In genomic region chr10:73358331-73359279, GRCh38 we compare ENCODE assay signal across 8 cellular contexts. TPM values are rescaled to one million over a fixed set of nuclear protein-coding genes. Genes with fewer than 3 reads are reported as not detected.
DNase-seq lines count a peak whose midpoint lies in the region; ATAC-seq lines count a peak whose summit lies in the region.

CFAP70 (minus strand) TSS chr10:73358864; CDS start chr10:73354796, 4,068 bp downstream.

- peak within 1 kb of the TSS; percentile 99 for H3K27ac Mint-ChIP-seq in activated T-helper 17 cell treated with anti-CD3 and anti-CD28 coated beads, Interleukin-2, amount 50 U/mL, for 72 hours
- peak within 1 kb of the TSS; percentile 92 to 99 (median 97) for H3K27ac Mint-ChIP-seq in naive thymus-derived CD4-positive, alpha-beta T cell
- peak within 1 kb of the TSS; percentile 98 for H3K27ac Mint-ChIP-seq in stimulated activated effector memory CD8-positive, alpha-beta T cell treated with anti-CD3 and anti-CD28 coated beads, Interleukin-12 subunit alpha, Interleukin-12 subunit beta, amount 100 ng/mL, for 72 hours

- CTCF ChIA-PET in naive thymus-derived CD4-positive, alpha-beta T cell (lab: Charles Lee), result interaction anchor here (0.6 kb wide), 1 partner anchor 1173 kb away, joined by 3 read pairs; no protein-coding TSS in a partner anchor

- H3K36me3 ChIP-seq in naive thymus-derived CD4-positive, alpha-beta T cell (ENCODE audit: control insufficient read depth in 2 of 3, insufficient read depth in 3 of 3, low read length in 3 of 3), result peaks cover 0 to 4% (median 0%) of the 10 kb centered on the region in 3 experiments

- peak within 1 kb of the TSS; percentile 70 for H3K4me3 ChIP-seq in naive thymus-derived CD4-positive, alpha-beta T cell (ENCODE audit: low read length)

- POLR2A ChIA-PET in naive thymus-derived CD4-positive, alpha-beta T cell (lab: Charles Lee), result interaction anchor here (0.9 to 2.3 kb wide), 6 partner anchors 55 to 137 kb away, joined by 3 to 13 read pairs (median 8); partner anchors contain the start of genes ANXA7, DNAJC9, MRPS16 and PPP3CB

- H3K27me3 Mint-ChIP-seq in activated T-helper 17 cell treated with anti-CD3 and anti-CD28 coated beads, Interleukin-2, amount 50 U/mL, for 72 hours, result no peaks in the 10 kb centered on the region
- peaks cover 0 to 23% (median 0%) of the 10 kb centered on the region in 5 donors for H3K27me3 Mint-ChIP-seq in naive thymus-derived CD4-positive, alpha-beta T cell

- DNase-seq in DMS79 treated with DMSO at 0.1 percent for 48 hours (lab: John Stamatoyannopoulos, UW), result peak; percentile 86
- DNase-seq in Kasumi-1 (lab: John Stamatoyannopoulos, UW), result peak; percentile 97 to 99
- peak; percentile 91 for DNase-seq in RPMI7951 (ENCODE audit: low read depth)
- DNase-seq in fibroblast of peridontal ligament (ENCODE audit: extremely low read depth), result peak; percentile 97
- DNase-seq in naive thymus-derived CD4-positive, alpha-beta T cell, result peak; percentile 79 to 97 (median 95)
- peak; percentile 84 to 92 for DNase-seq in stimulated activated effector memory CD8-positive, alpha-beta T cell treated with anti-CD3 and anti-CD28 coated beads, Interleukin-12 subunit alpha, Interleukin-12 subunit beta, amount 100 ng/mL, for 72 hours (ENCODE audit: low spot score in 2 of 2)

- ATAC-seq in GM21825 (IDR thresholded peaks at IDR 0.05; ENCODE audit: unreplicated experiment), result peak; percentile 89
- ATAC-seq in activated T-helper 17 cell treated with anti-CD3 and anti-CD28 coated beads, Interleukin-2, amount 50 U/mL, for 72 hours (replicated peaks), result peak; percentile 97
- peak; percentile 97 for ATAC-seq in naive thymus-derived CD4-positive, alpha-beta T cell
- peak; percentile 98 for ATAC-seq in stimulated activated effector memory CD8-positive, alpha-beta T cell treated with anti-CD3 and anti-CD28 coated beads, Interleukin-12 subunit alpha, Interleukin-12 subunit beta, amount 100 ng/mL, for 72 hours

- peak within 1 kb of the TSS; percentile 85 for H3K27ac ChIP-seq in naive thymus-derived CD4-positive, alpha-beta T cell (ENCODE audit: low read depth, low read length)

- no peaks in the 10 kb centered on the region for H3K36me3 Mint-ChIP-seq in activated T-helper 17 cell treated with anti-CD3 and anti-CD28 coated beads, Interleukin-2, amount 50 U/mL, for 72 hours (ENCODE audit: low read depth)
- peaks cover 0 to 10% (median 7%) of the 10 kb centered on the region in 5 donors for H3K36me3 Mint-ChIP-seq in naive thymus-derived CD4-positive, alpha-beta T cell
- peaks cover 12% of the 10 kb centered on the region for H3K36me3 Mint-ChIP-seq in stimulated activated effector memory CD8-positive, alpha-beta T cell treated with anti-CD3 and anti-CD28 coated beads, Interleukin-12 subunit alpha, Interleukin-12 subunit beta, amount 100 ng/mL, for 72 hours

- peak within 1 kb of the TSS; percentile 97 for H3K4me3 Mint-ChIP-seq in activated T-helper 17 cell treated with anti-CD3 and anti-CD28 coated beads, Interleukin-2, amount 50 U/mL, for 72 hours
- peak within 1 kb of the TSS; percentile 91 to 99 (median 94) for H3K4me3 Mint-ChIP-seq in naive thymus-derived CD4-positive, alpha-beta T cell
- H3K4me3 Mint-ChIP-seq in stimulated activated effector memory CD8-positive, alpha-beta T cell treated with anti-CD3 and anti-CD28 coated beads, Interleukin-12 subunit alpha, Interleukin-12 subunit beta, amount 100 ng/mL, for 72 hours, result peak within 1 kb of the TSS; percentile 96

- no peaks in the 10 kb centered on the region for H3K9me3 ChIP-seq in naive thymus-derived CD4-positive, alpha-beta T cell (ENCODE audit: control insufficient read depth in 2 of 3, low read length in 3 of 3)

- no peaks in the 10 kb centered on the region for H3K9me3 Mint-ChIP-seq in activated T-helper 17 cell treated with anti-CD3 and anti-CD28 coated beads, Interleukin-2, amount 50 U/mL, for 72 hours
- peaks cover 0 to 2% (median 0%) of the 10 kb centered on the region in 11 donors for H3K9me3 Mint-ChIP-seq in naive thymus-derived CD4-positive, alpha-beta T cell
- no peaks in the 10 kb centered on the region for H3K9me3 Mint-ChIP-seq in stimulated activated effector memory CD8-positive, alpha-beta T cell treated with anti-CD3 and anti-CD28 coated beads, Interleukin-12 subunit alpha, Interleukin-12 subunit beta, amount 100 ng/mL, for 72 hours

- peaks cover 4 to 5% of the 10 kb centered on the region in 2 donors for H3K4me1 ChIP-seq in naive thymus-derived CD4-positive, alpha-beta T cell (ENCODE audit: control insufficient read depth in 2 of 2, insufficient read depth in 2 of 2, low read length in 2 of 2)

- intact Hi-C loops in naive thymus-derived CD4-positive, alpha-beta T cell (cut with micrococcal nuclease), result loop anchor here (1.0 to 5.0 kb wide), 11 partner anchors 56 to 1754 kb away; partner anchors contain the start of genes ANXA7 (in 2 of the 2), MRPS16 (in 2 of the 2), DNAJC9 (in 1 of the 2) and P4HA1 (in 1 of the 2)

- H3K4me1 Mint-ChIP-seq in activated T-helper 17 cell treated with anti-CD3 and anti-CD28 coated beads, Interleukin-2, amount 50 U/mL, for 72 hours, result peaks cover 8% of the 10 kb centered on the region
- H3K4me1 Mint-ChIP-seq in naive thymus-derived CD4-positive, alpha-beta T cell, result peaks cover 11 to 20% (median 18%) of the 10 kb centered on the region in 7 donors
- H3K4me1 Mint-ChIP-seq in stimulated activated effector memory CD8-positive, alpha-beta T cell treated with anti-CD3 and anti-CD28 coated beads, Interleukin-12 subunit alpha, Interleukin-12 subunit beta, amount 100 ng/mL, for 72 hours, result peaks cover 15% of the 10 kb centered on the region

- H3K27me3 ChIP-seq in naive thymus-derived CD4-positive, alpha-beta T cell (ENCODE audit: control insufficient read depth in 2 of 2, insufficient read depth in 2 of 2, low read length in 2 of 2), result no peaks in the 10 kb centered on the region

RNA-seq across cellular contexts. Expression of gene CFAP70, which starts in this region (rescaled TPM):
- 0.12 TPM in 1 of 2 replicates, not detected in the other for total RNA-seq in RPMI7951 (2014; rRNA removed; shearing (Covaris generic))
- under 1 TPM; 0.73 to 0.74 TPM for total RNA-seq in activated T-helper 17 cell treated with anti-CD3 and anti-CD28 coated beads, Interleukin-2, amount 50 U/mL, for 72 hours
- total RNA-seq in naive thymus-derived CD4-positive, alpha-beta T cell, result 1 to 10 TPM in 4 of 5 experiments, under 1 TPM in 1; 0.80 to 5.4 (median 4.6) TPM
- under 1 TPM; 0.66 to 0.69 TPM for polyA plus RNA-seq in naive thymus-derived CD4-positive, alpha-beta T cell

Comparison
In these comparisons a context has a peak if more than half of its experiments do, and no peak if none do; other contexts are left out.
1. Peak in every context shown above with its lines: DNase-seq, ATAC-seq, H3K4me3 ChIP-seq and H3K27ac ChIP-seq.
2. Peak in DNase-seq in RPMI7951; RNA of the gene not detected or under 1 TPM.
3. Peak in ATAC-seq in activated T-helper 17 cell treated with anti-CD3 and anti-CD28 coated beads, Interleukin-2, amount 50 U/mL, for 72 hours; RNA of the gene not detected or under 1 TPM.